In the genomic region with DNA sequence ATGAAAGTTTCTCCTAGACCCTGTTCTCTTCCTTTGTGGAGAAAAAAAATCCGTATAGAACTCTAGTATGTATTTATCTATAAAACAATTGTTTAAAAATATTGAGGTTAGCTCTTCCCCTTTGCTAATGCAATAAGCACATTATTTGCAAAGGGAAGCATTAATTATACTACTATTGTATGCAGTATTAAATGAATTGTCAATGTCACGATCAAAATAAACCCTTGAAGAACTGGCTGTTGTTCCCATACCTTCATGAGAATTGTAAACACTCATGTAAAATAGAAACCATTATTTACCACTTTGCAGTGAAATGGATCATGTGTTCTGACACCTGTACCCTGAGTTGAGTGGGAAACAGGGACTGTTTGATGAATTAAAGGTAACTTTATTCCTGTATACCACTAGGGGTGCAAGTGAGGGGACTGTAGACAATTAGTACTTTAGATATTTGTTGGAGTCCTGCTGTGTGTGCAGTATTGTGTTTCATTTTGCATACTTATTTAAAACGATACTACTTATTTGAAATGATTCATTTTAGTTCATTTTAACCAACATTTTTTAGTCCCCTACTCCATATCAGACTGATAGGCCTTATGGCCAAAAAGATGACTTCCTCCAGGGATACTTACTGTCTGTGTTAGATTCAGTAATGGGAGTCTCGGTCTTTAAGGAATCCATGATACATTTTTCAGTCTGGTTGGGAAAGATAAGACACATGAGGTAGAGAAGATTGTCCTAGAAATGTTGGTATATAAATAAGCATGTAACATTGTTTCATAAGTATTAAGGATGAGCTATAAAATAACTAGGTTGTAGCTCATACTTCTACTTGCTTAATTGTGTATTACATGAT, we compare ENCODE assay signal across 8 cellular contexts. TPM values are rescaled to one million over a fixed set of nuclear protein-coding genes. Genes with fewer than 3 reads are reported as not detected.
DNase-seq lines count a peak whose midpoint lies in the region; ATAC-seq and TF ChIP-seq lines count a peak whose summit lies in the region.

No MANE protein-coding gene starts in this region.

- H3K36me3 ChIP-seq in right atrium auricular region (no peaks in the 10 kb centered on the region), vagina (no peaks in the 10 kb centered on the region)

- H3K27ac ChIP-seq in C4-2B (no peak overlapping the region), right atrium auricular region (no peak overlapping the region), vagina (no peak overlapping the region)

- intact Hi-C loops in vagina (cut with DNase I): no loop called here

- H3K27me3 ChIP-seq in right atrium auricular region (no peaks in the 10 kb centered on the region), vagina (no peaks in the 10 kb centered on the region)

- H3K9me3 ChIP-seq in right atrium auricular region (no peaks in the 10 kb centered on the region), vagina (no peaks in the 10 kb centered on the region)

- H3K4me1 ChIP-seq in right atrium auricular region: peaks cover 0 to 28% of the 10 kb centered on the region in 2 donors
- peaks cover 24% of the 10 kb centered on the region for H3K4me1 ChIP-seq in vagina

- peak; percentile 69 for TF ChIP-seq CTCF in C4-2B (conservative IDR thresholded peaks at IDR 0.05)
- peak; percentile 10 to 58 for TF ChIP-seq CTCF in right atrium auricular region (IDR thresholded peaks at IDR 0.05)
- peak in 1 of 3 experiments; percentile 9 for TF ChIP-seq CTCF in vagina (IDR thresholded peaks at IDR 0.05)

- ATAC-seq in GM18861 (IDR thresholded peaks at IDR 0.05; ENCODE audit: unreplicated experiment): peak; percentile 83
- peak; percentile 47 for ATAC-seq in HG03103 (IDR thresholded peaks at IDR 0.05; ENCODE audit: low read depth, unreplicated experiment)

- H3K4me3 ChIP-seq in right atrium auricular region (no peak overlapping the region), vagina (no peak overlapping the region)

- TF ChIP-seq POLR2A in vagina (IDR thresholded peaks at IDR 0.05): no peak

- DNase-seq in RPMI8226: peak; percentile 27
- no peak for DNase-seq in right atrium auricular region (ENCODE audit: low spot score)
- DNase-seq in cerebellar nuclear complex (lab: John Stamatoyannopoulos, UW): no peak
- no peak for DNase-seq in KG1 (lab: John Stamatoyannopoulos, UW)
- no peak for DNase-seq in vagina (ENCODE audit: extremely low spot score in 2 of 2)

RNA-seq across cellular contexts. Expression of a gene that starts 7.9 kb away (rescaled TPM):
- 10 to 100 TPM; 36.2 to 39.2 TPM for total RNA-seq in right atrium auricular region
- 71.5 TPM for total RNA-seq in vagina

RNA-seq across cellular contexts. Expression of a gene that starts 8.1 kb away (rescaled TPM):
- total RNA-seq in right atrium auricular region: 1 to 10 TPM in 1 of 2 donors, under 1 TPM in 1; 0.20 to 1.1 TPM
- not detected for total RNA-seq in vagina
